In genomic region chr14:105920151-105920700, GRCh38 we compare ENCODE assay signal across 7 cellular contexts.
DNase-seq lines count a peak whose midpoint lies in the region; ATAC-seq and TF ChIP-seq lines count a peak whose summit lies in the region.
"Not testable (repeated sequence)": the region's sequence is repeated elsewhere in the genome, so short reads cannot be mapped to it uniquely, and the experiment has no call there.

No MANE protein-coding gene starts in this region.

- not testable (repeated sequence) for TF ChIP-seq POLR2A in sigmoid colon (IDR thresholded peaks at IDR 0.05)

- not testable (repeated sequence) for ATAC-seq in activated B cell treated with CpG ODN at 0.5 μM for 24 hours (ENCODE audit: low read depth); left ventricle myocardium superior; lower lobe of right lung; aorta (ENCODE audit: low FRiP score)

- TF ChIP-seq EP300 in sigmoid colon (IDR thresholded peaks at IDR 0.05) = not testable (repeated sequence)

- TF ChIP-seq CTCF in activated B cell treated with CpG ODN at 0.5 μM for 24 hours (IDR thresholded peaks at IDR 0.05); chondrocyte (IDR thresholded peaks at IDR 0.05); lower lobe of right lung (IDR thresholded peaks at IDR 0.05); sigmoid colon (IDR thresholded peaks at IDR 0.05): not testable (repeated sequence)

- not testable (repeated sequence) for H3K9me3 Mint-ChIP-seq in activated B cell treated with CpG ODN at 0.5 μM for 24 hours
- H3K9me3 Mint-ChIP-seq in chondrocyte (ENCODE audit: low read depth) = peaks cover 58% of the 10 kb centered on the region

- not testable (repeated sequence) for H3K27me3 Mint-ChIP-seq in activated B cell treated with CpG ODN at 0.5 μM for 24 hours; chondrocyte (ENCODE audit: low read depth)

- peak overlapping the region; percentile 30 for H3K27ac Mint-ChIP-seq in activated B cell treated with CpG ODN at 0.5 μM for 24 hours
- H3K27ac Mint-ChIP-seq in chondrocyte (ENCODE audit: unreplicated experiment) = not testable (repeated sequence)

- not testable (repeated sequence) for H3K9me3 ChIP-seq in lower lobe of right lung; sigmoid colon; aorta (ENCODE audit: control insufficient read depth, low read length)

- H3K4me3 Mint-ChIP-seq in activated B cell treated with CpG ODN at 0.5 μM for 24 hours = peak overlapping the region; percentile 67
- not testable (repeated sequence) for H3K4me3 Mint-ChIP-seq in chondrocyte (ENCODE audit: unreplicated experiment)

- H3K27me3 ChIP-seq in lower lobe of right lung (ENCODE audit: low read depth); sigmoid colon; aorta (ENCODE audit: control insufficient read depth in 1 of 2, insufficient read depth in 2 of 2, low read length in 1 of 2): not testable (repeated sequence)

- CTCF ChIA-PET in activated B cell treated with CpG ODN at 0.5 μM for 24 hours (lab: Charles Lee) = not testable (repeated sequence)

- not testable (repeated sequence) for H3K4me3 ChIP-seq in lower lobe of right lung; sigmoid colon; aorta (ENCODE audit: low read length in 2 of 2)

- H3K36me3 Mint-ChIP-seq in activated B cell treated with CpG ODN at 0.5 μM for 24 hours (ENCODE audit: low read depth) = peaks cover 62% of the 10 kb centered on the region
- not testable (repeated sequence) for H3K36me3 Mint-ChIP-seq in chondrocyte (ENCODE audit: low read depth)

- intact Hi-C loops in activated B cell treated with CpG ODN at 0.5 μM for 24 hours (cut with micrococcal nuclease); left ventricle myocardium superior (cut with micrococcal nuclease); lower lobe of right lung (cut with DNase I); sigmoid colon (cut with DNase I); aorta (cut with DNase I): not testable (repeated sequence)

- peaks cover 23% of the 10 kb centered on the region for H3K4me1 Mint-ChIP-seq in activated B cell treated with CpG ODN at 0.5 μM for 24 hours
- not testable (repeated sequence) for H3K4me1 Mint-ChIP-seq in chondrocyte (ENCODE audit: low read depth)

- H3K4me1 ChIP-seq in lower lobe of right lung; sigmoid colon; aorta (ENCODE audit: control insufficient read depth in 1 of 2, insufficient read depth in 2 of 2, low read length in 2 of 2): not testable (repeated sequence)

- WGBS in sigmoid colon, 2 donors = 70% methylated on average over 11 of the region's 11 CpGs
- WGBS in aorta, 2 donors = 76 to 78% methylated on average over 11 of the region's 11 CpGs

- H3K27ac ChIP-seq in lower lobe of right lung; sigmoid colon; aorta (ENCODE audit: low read depth in 1 of 2, low read length in 2 of 2): not testable (repeated sequence)

- not testable (repeated sequence) for H3K36me3 ChIP-seq in lower lobe of right lung; sigmoid colon; aorta (ENCODE audit: control insufficient read depth in 1 of 2, insufficient read depth in 2 of 2, low read length in 1 of 2)

- POLR2A ChIA-PET in activated B cell treated with CpG ODN at 0.5 μM for 24 hours (lab: Charles Lee) = not testable (repeated sequence)

- DNase-seq in H4 (ENCODE audit: low spot score) (peak; percentile 0), chondrocyte (ENCODE audit: low spot score) (peak; percentile 66), left ventricle myocardium superior (peak; percentile 8), lower lobe of right lung (peak; percentile 31), sigmoid colon (peak; percentile 39), aorta (peak; percentile 29 to 37)
- not testable (repeated sequence) for DNase-seq in activated B cell treated with CpG ODN at 0.5 μM for 24 hours
